ENCODE assay signal across 1 cellular context in the genomic region with DNA sequence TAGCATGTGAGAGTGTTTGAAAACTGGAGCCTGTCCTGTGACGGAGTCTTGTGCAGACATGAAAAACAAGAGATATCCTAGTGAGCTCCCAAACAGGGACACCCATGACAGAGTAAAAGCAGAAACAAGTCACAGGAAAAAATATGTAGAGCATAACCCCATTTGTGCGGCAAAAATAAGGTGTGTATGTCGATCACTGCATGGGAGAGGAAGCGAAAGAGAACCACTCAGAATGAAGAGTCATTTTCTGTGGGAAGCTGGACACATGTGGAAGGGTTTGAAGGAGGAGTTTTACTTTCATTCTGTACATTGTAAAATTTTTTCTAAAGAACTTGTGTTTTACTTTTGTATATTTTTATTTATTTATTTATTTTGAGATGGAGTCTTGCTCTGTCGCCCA.
TF ChIP-seq lines count a peak whose summit lies in the region.

No MANE protein-coding gene starts in this region.

TF ChIP-seq in GM23338, 12 proteins besides CTCF, POLR2A, EP300 and RAD21 (continued from another document):
- TF ChIP-seq, protein P1, sequence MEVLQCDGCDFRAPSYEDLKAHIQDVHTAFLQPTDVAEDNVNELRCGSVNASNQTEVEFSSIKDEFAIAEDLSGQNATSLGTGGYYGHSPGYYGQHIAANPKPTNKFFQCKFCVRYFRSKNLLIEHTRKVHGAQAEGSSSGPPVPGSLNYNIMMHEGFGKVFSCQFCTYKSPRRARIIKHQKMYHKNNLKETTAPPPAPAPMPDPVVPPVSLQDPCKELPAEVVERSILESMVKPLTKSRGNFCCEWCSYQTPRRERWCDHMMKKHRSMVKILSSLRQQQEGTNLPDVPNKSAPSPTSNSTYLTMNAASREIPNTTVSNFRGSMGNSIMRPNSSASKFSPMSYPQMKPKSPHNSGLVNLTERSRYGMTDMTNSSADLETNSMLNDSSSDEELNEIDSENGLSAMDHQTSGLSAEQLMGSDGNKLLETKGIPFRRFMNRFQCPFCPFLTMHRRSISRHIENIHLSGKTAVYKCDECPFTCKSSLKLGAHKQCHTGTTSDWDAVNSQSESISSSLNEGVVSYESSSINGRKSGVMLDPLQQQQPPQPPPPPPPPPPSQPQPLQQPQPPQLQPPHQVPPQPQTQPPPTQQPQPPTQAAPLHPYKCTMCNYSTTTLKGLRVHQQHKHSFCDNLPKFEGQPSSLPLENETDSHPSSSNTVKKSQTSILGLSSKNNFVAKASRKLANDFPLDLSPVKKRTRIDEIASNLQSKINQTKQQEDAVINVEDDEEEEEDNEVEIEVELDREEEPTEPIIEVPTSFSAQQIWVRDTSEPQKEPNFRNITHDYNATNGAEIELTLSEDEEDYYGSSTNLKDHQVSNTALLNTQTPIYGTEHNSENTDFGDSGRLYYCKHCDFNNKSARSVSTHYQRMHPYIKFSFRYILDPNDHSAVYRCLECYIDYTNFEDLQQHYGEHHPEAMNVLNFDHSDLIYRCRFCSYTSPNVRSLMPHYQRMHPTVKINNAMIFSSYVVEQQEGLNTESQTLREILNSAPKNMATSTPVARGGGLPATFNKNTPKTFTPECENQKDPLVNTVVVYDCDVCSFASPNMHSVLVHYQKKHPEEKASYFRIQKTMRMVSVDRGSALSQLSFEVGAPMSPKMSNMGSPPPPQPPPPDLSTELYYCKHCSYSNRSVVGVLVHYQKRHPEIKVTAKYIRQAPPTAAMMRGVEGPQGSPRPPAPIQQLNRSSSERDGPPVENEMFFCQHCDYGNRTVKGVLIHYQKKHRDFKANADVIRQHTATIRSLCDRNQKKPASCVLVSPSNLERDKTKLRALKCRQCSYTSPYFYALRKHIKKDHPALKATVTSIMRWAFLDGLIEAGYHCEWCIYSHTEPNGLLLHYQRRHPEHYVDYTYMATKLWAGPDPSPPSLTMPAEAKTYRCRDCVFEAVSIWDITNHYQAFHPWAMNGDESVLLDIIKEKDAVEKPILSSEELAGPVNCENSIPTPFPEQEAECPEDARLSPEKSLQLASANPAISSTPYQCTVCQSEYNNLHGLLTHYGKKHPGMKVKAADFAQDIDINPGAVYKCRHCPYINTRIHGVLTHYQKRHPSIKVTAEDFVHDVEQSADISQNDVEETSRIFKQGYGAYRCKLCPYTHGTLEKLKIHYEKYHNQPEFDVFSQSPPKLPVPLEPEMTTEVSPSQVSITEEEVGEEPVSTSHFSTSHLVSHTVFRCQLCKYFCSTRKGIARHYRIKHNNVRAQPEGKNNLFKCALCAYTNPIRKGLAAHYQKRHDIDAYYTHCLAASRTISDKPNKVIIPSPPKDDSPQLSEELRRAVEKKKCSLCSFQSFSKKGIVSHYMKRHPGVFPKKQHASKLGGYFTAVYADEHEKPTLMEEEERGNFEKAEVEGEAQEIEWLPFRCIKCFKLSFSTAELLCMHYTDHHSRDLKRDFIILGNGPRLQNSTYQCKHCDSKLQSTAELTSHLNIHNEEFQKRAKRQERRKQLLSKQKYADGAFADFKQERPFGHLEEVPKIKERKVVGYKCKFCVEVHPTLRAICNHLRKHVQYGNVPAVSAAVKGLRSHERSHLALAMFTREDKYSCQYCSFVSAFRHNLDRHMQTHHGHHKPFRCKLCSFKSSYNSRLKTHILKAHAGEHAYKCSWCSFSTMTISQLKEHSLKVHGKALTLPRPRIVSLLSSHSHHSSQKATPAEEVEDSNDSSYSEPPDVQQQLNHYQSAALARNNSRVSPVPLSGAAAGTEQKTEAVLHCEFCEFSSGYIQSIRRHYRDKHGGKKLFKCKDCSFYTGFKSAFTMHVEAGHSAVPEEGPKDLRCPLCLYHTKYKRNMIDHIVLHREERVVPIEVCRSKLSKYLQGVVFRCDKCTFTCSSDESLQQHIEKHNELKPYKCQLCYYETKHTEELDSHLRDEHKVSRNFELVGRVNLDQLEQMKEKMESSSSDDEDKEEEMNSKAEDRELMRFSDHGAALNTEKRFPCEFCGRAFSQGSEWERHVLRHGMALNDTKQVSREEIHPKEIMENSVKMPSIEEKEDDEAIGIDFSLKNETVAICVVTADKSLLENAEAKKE (CRISPR knock-in tag; IDR thresholded peaks at IDR 0.05): no peak
- TF ChIP-seq ZNF331 (CRISPR knock-in tag; IDR thresholded peaks at IDR 0.05; ENCODE audit: low read depth) (no peak), EZH2 (IDR thresholded peaks at IDR 0.05; ENCODE audit: low read depth, unreplicated experiment) (no peak), NANOG (IDR thresholded peaks at IDR 0.05; ENCODE audit: borderline replicate concordance) (no peak), STAT1 (IDR thresholded peaks at IDR 0.05; ENCODE audit: unreplicated experiment) (no peak)
- TF ChIP-seq, protein P2, sequence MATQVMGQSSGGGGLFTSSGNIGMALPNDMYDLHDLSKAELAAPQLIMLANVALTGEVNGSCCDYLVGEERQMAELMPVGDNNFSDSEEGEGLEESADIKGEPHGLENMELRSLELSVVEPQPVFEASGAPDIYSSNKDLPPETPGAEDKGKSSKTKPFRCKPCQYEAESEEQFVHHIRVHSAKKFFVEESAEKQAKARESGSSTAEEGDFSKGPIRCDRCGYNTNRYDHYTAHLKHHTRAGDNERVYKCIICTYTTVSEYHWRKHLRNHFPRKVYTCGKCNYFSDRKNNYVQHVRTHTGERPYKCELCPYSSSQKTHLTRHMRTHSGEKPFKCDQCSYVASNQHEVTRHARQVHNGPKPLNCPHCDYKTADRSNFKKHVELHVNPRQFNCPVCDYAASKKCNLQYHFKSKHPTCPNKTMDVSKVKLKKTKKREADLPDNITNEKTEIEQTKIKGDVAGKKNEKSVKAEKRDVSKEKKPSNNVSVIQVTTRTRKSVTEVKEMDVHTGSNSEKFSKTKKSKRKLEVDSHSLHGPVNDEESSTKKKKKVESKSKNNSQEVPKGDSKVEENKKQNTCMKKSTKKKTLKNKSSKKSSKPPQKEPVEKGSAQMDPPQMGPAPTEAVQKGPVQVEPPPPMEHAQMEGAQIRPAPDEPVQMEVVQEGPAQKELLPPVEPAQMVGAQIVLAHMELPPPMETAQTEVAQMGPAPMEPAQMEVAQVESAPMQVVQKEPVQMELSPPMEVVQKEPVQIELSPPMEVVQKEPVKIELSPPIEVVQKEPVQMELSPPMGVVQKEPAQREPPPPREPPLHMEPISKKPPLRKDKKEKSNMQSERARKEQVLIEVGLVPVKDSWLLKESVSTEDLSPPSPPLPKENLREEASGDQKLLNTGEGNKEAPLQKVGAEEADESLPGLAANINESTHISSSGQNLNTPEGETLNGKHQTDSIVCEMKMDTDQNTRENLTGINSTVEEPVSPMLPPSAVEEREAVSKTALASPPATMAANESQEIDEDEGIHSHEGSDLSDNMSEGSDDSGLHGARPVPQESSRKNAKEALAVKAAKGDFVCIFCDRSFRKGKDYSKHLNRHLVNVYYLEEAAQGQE (IDR thresholded peaks at IDR 0.05; ENCODE audit: unreplicated experiment): no peak
- TF ChIP-seq, protein P3, sequence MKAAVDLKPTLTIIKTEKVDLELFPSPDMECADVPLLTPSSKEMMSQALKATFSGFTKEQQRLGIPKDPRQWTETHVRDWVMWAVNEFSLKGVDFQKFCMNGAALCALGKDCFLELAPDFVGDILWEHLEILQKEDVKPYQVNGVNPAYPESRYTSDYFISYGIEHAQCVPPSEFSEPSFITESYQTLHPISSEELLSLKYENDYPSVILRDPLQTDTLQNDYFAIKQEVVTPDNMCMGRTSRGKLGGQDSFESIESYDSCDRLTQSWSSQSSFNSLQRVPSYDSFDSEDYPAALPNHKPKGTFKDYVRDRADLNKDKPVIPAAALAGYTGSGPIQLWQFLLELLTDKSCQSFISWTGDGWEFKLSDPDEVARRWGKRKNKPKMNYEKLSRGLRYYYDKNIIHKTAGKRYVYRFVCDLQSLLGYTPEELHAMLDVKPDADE (IDR thresholded peaks at IDR 0.05): no peak
